In the genomic region with DNA sequence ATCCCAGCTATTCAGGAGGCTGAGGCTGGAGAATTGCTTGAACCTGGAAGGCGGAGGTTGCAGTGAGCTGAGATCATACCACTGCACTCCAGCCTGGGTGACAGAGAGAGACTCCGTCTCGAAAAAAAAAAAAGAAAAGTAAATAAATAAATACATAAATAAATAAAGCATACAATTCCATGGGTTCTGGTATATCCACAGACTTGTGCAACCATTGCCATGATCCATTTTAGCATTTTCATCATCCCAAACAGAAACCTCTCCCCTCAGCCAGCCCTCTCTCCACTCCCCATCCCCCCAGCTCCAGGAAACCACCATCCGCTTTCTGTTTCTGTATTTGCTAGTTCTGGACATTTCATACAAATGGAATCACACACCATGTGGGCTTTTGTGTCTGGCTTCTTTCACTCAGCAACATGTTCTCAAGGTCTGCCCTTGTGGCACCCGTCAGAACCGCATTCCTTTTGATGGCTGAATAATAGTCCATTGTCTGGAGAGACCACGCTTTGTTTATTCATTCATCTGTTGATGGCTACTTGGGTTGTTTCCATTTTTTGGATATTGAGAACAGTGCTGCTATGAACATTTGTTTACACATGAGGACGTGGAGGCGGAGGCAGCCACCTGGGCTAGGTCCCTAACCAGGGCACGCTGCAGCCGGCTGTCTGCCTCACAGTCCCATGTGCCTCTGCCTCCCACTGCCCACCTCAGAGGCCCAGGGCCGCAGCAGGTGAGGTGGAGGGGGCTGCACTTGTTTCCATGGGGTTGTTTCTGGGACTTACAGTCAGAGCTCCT, we compare ENCODE assay signal across 1 cellular context.
TF ChIP-seq lines count a peak whose summit lies in the region.

No MANE protein-coding gene starts in this region.

TF ChIP-seq in neural cell, 6 proteins besides CTCF, POLR2A, EP300 and RAD21 (continued from another document):
- TF ChIP-seq, protein P1, sequence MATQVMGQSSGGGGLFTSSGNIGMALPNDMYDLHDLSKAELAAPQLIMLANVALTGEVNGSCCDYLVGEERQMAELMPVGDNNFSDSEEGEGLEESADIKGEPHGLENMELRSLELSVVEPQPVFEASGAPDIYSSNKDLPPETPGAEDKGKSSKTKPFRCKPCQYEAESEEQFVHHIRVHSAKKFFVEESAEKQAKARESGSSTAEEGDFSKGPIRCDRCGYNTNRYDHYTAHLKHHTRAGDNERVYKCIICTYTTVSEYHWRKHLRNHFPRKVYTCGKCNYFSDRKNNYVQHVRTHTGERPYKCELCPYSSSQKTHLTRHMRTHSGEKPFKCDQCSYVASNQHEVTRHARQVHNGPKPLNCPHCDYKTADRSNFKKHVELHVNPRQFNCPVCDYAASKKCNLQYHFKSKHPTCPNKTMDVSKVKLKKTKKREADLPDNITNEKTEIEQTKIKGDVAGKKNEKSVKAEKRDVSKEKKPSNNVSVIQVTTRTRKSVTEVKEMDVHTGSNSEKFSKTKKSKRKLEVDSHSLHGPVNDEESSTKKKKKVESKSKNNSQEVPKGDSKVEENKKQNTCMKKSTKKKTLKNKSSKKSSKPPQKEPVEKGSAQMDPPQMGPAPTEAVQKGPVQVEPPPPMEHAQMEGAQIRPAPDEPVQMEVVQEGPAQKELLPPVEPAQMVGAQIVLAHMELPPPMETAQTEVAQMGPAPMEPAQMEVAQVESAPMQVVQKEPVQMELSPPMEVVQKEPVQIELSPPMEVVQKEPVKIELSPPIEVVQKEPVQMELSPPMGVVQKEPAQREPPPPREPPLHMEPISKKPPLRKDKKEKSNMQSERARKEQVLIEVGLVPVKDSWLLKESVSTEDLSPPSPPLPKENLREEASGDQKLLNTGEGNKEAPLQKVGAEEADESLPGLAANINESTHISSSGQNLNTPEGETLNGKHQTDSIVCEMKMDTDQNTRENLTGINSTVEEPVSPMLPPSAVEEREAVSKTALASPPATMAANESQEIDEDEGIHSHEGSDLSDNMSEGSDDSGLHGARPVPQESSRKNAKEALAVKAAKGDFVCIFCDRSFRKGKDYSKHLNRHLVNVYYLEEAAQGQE (IDR thresholded peaks at IDR 0.05; ENCODE audit: borderline replicate concordance), result no peak
- TF ChIP-seq POLR2AphosphoS5 (IDR thresholded peaks at IDR 0.05), result no peak
